Comparison of ENCODE assay signal across 11 cellular contexts in genomic region chr5:68652507-68652906, GRCh38.
DNase-seq lines count a peak whose midpoint lies in the region; ATAC-seq, FAIRE-seq and TF ChIP-seq lines count a peak whose summit lies in the region.
"Had no signal": no experiment of that assay in that cellular context is flagged by ENCODE, and none has a peak within 500 bp of the region (broad histone marks: within the 10 kb centered on the region; RNA-seq: fewer than 3 reads in every experiment).

No MANE protein-coding gene starts in this region.

- no peaks in the 10 kb centered on the region for H3K4me1 Mint-ChIP-seq in activated CD4-positive, alpha-beta memory T cell treated with anti-CD3 and anti-CD28 coated beads for 36 hours (ENCODE audit: low read depth)

- H3K36me3 Mint-ChIP-seq in activated CD4-positive, alpha-beta memory T cell treated with anti-CD3 and anti-CD28 coated beads for 36 hours: no peaks in the 10 kb centered on the region

- H3K9ac ChIP-seq in liver (ENCODE audit: low read depth in 1 of 2, low read length in 2 of 2) (no peak overlapping the region), HepG2 (ENCODE audit: insufficient read depth, low read depth, low read length) (no peak overlapping the region)

- no peaks in the 10 kb centered on the region for H4K20me1 ChIP-seq in HepG2 (ENCODE audit: insufficient read depth, low read length)

- H3K4me3 Mint-ChIP-seq in activated CD4-positive, alpha-beta memory T cell treated with anti-CD3 and anti-CD28 coated beads for 36 hours: no peak overlapping the region

- DNase-seq in HepG2 (ENCODE audit: low spot score) (no peak), astrocyte of the spinal cord (ENCODE audit: low read depth, low spot score) (peak; percentile 5), left colon (no peak), NCI-H510A treated with DMSO at 0.1 percent for 48 hours (lab: John Stamatoyannopoulos, UW) (no peak)
- DNase-seq in activated CD4-positive, alpha-beta memory T cell treated with anti-CD3 and anti-CD28 coated beads for 36 hours: no peak
- DNase-seq: heart right ventricle, NCI-H1092 had no signal

- ATAC-seq in HepG2 (no peak), left colon (peak; percentile 82), HG02884 (IDR thresholded peaks at IDR 0.05; ENCODE audit: unreplicated experiment) (no peak), HG02870 (IDR thresholded peaks at IDR 0.05; ENCODE audit: unreplicated experiment) (no peak)

- TF ChIP-seq CTCF in liver (IDR thresholded peaks at IDR 0.05; ENCODE audit: low read depth, low read length, missing input control) (no peak), HepG2 (CRISPR knock-in tag; IDR thresholded peaks at IDR 0.05) (no peak), astrocyte of the spinal cord (IDR thresholded peaks at IDR 0.05; ENCODE audit: low read depth, low read length) (no peak)

- H3K4me2 ChIP-seq in HepG2 (ENCODE audit: low read depth, low read length): no peak overlapping the region

- WGBS in liver: 43% methylated on average over 2 of the region's 2 CpGs
- 8% methylated on average over 2 of the region's 2 CpGs for whole genome bisulfite sequencing in HepG2 (ENCODE audit: low lambda C conversion rate)

- no peaks in the 10 kb centered on the region for H3K27me3 Mint-ChIP-seq in activated CD4-positive, alpha-beta memory T cell treated with anti-CD3 and anti-CD28 coated beads for 36 hours

- intact Hi-C loops in HepG2 (cut with micrococcal nuclease; ENCODE audit: unreplicated experiment) (no loop called here), left colon (cut with DNase I, micrococcal nuclease) (no loop called here)
- intact Hi-C loops in activated CD4-positive, alpha-beta memory T cell treated with anti-CD3 and anti-CD28 coated beads for 36 hours (cut with micrococcal nuclease): no loop called here

- no peaks in the 10 kb centered on the region for H3K27me3 ChIP-seq in liver (ENCODE audit: control insufficient read depth in 4 of 4, insufficient read depth in 4 of 4, low read length in 3 of 4)
- H3K27me3 ChIP-seq in HepG2 (ENCODE audit: control insufficient read depth in 1 of 2, insufficient read depth in 2 of 2, low read length in 2 of 2): no peaks in the 10 kb centered on the region; a peak in 1 of 5 replicates
- H3K27me3 ChIP-seq: cardiac muscle cell, heart right ventricle had no signal

- no peak overlapping the region for H3K4me3 ChIP-seq in liver (ENCODE audit: low read depth in 1 of 3, low read length in 3 of 3)
- H3K4me3 ChIP-seq in HepG2 (replicated peaks in 1 of 3; ENCODE audit: insufficient read depth in 1 of 3, low read depth in 2 of 3, low read length in 3 of 3): no peak overlapping the region
- no peak overlapping the region for H3K4me3 ChIP-seq in astrocyte of the spinal cord (ENCODE audit: low read depth, low read length)
- H3K4me3 ChIP-seq: cardiac muscle cell, heart right ventricle had no signal

- in situ Hi-C loops in HepG2 (cut with HindIII; ENCODE audit: extremely low pct_ligation_motif_present, low pct_unique_long_range_greater_than_20kb) (no loop called here), astrocyte of the spinal cord (cut with HindIII; ENCODE audit: low sequenced_read_pairs) (no loop called here)

- CTCF ChIA-PET in HepG2 (lab: Yijun Ruan, JAX; ENCODE audit: low intra/inter-chr PET ratio, low total read pairs): no interaction called here
- CTCF ChIA-PET in activated CD4-positive, alpha-beta memory T cell treated with anti-CD3 and anti-CD28 coated beads for 36 hours (lab: Charles Lee): interaction anchor here (1.1 kb wide), 1 partner anchor 15 kb away, joined by 4 read pairs; no protein-coding TSS in a partner anchor

- BruUV-seq in HepG2 (replicated peaks; lab: Mats Ljungman, UMichigan): no TSS peak

- H3K9me3 Mint-ChIP-seq in activated CD4-positive, alpha-beta memory T cell treated with anti-CD3 and anti-CD28 coated beads for 36 hours: no peaks in the 10 kb centered on the region

- TF ChIP-seq POLR2A in HepG2 (IDR thresholded peaks at IDR 0.05; ENCODE audit: insufficient read depth in 1 of 2, low read depth in 2 of 2, low read length in 2 of 2): no peak

- H3K4me1 ChIP-seq in liver (ENCODE audit: control insufficient read depth in 4 of 4, insufficient read depth in 4 of 4, low read length in 3 of 4): peaks cover 3 to 19% (median 4%) of the 10 kb centered on the region in 4 donors
- H3K4me1 ChIP-seq in HepG2 (ENCODE audit: insufficient read depth, low read length): no peaks in the 10 kb centered on the region

- H3K27ac Mint-ChIP-seq in activated CD4-positive, alpha-beta memory T cell treated with anti-CD3 and anti-CD28 coated beads for 36 hours: no peak overlapping the region

- no peaks in the 10 kb centered on the region for H3K36me3 ChIP-seq in liver (ENCODE audit: control insufficient read depth in 4 of 4, insufficient read depth in 3 of 4, low read depth in 1 of 4, low read length in 3 of 4)
- H3K36me3 ChIP-seq in HepG2 (replicated peaks in 1 of 2; ENCODE audit: control insufficient read depth in 1 of 2, insufficient read depth in 2 of 2, low read length in 2 of 2): no peaks in the 10 kb centered on the region
- H3K36me3 ChIP-seq: cardiac muscle cell, heart right ventricle had no signal

- TF ChIP-seq RAD21 in liver (IDR thresholded peaks at IDR 0.05) (peak; percentile 7 to 10), HepG2 (CRISPR knock-in tag; IDR thresholded peaks at IDR 0.05) (no peak)

- H3K79me2 ChIP-seq in HepG2 (ENCODE audit: insufficient read depth, low read length): no peaks in the 10 kb centered on the region

- H3K9me3 ChIP-seq in liver (ENCODE audit: control insufficient read depth in 4 of 4, low read length in 3 of 4) (no peaks in the 10 kb centered on the region), HepG2 (ENCODE audit: low read length) (no peaks in the 10 kb centered on the region)
- H3K9me3 ChIP-seq: heart right ventricle had no signal

- FAIRE-seq in HepG2 (lab: Jason Lieb, UNC): no peak

- H3K27ac ChIP-seq in liver (ENCODE audit: low read depth in 1 of 2, low read length in 2 of 2): no peak overlapping the region
- H3K27ac ChIP-seq in HepG2 (ENCODE audit: extremely low read length, insufficient read depth, low read length): no peak overlapping the region
- H3K27ac ChIP-seq: cardiac muscle cell, heart right ventricle had no signal

- H2AFZ ChIP-seq in HepG2 (ENCODE audit: low read length): no peak overlapping the region

- TF ChIP-seq EP300 in HepG2 (IDR thresholded peaks at IDR 0.05; ENCODE audit: low read depth in 2 of 2, low read length in 2 of 2) (no peak), HepG2 (CRISPR knock-in tag; IDR thresholded peaks at IDR 0.05; ENCODE audit: borderline replicate concordance) (no peak)

- POLR2A ChIA-PET in HepG2 (lab: Yijun Ruan, JAX): no interaction called here
- POLR2A ChIA-PET in activated CD4-positive, alpha-beta memory T cell treated with anti-CD3 and anti-CD28 coated beads for 36 hours (lab: Charles Lee): no interaction called here

TF ChIP-seq in liver, 16 proteins besides CTCF, POLR2A, EP300 and RAD21 (continues in another document):
- TF ChIP-seq RXRA (IDR thresholded peaks at IDR 0.05): peak in 1 of 2 donors; percentile 50
- TF ChIP-seq EGR1 (IDR thresholded peaks at IDR 0.05; ENCODE audit: low read depth in 2 of 2): no peak
- TF ChIP-seq REST (IDR thresholded peaks at IDR 0.05): no peak

TF ChIP-seq in HepG2, 621 proteins besides CTCF, POLR2A, EP300 and RAD21 (continues in another document):
- no peak for TF ChIP-seq KLF9 (CRISPR knock-in tag; IDR thresholded peaks at IDR 0.05; ENCODE audit: low read depth)
- no peak for TF ChIP-seq ZNF3 (CRISPR knock-in tag; IDR thresholded peaks at IDR 0.05)
- no peak for TF ChIP-seq ZNF616 (CRISPR knock-in tag; IDR thresholded peaks at IDR 0.05; ENCODE audit: low read depth)
- TF ChIP-seq HNRNPUL1 (IDR thresholded peaks at IDR 0.05; ENCODE audit: low read depth, low read length): no peak
- TF ChIP-seq, protein P1, sequence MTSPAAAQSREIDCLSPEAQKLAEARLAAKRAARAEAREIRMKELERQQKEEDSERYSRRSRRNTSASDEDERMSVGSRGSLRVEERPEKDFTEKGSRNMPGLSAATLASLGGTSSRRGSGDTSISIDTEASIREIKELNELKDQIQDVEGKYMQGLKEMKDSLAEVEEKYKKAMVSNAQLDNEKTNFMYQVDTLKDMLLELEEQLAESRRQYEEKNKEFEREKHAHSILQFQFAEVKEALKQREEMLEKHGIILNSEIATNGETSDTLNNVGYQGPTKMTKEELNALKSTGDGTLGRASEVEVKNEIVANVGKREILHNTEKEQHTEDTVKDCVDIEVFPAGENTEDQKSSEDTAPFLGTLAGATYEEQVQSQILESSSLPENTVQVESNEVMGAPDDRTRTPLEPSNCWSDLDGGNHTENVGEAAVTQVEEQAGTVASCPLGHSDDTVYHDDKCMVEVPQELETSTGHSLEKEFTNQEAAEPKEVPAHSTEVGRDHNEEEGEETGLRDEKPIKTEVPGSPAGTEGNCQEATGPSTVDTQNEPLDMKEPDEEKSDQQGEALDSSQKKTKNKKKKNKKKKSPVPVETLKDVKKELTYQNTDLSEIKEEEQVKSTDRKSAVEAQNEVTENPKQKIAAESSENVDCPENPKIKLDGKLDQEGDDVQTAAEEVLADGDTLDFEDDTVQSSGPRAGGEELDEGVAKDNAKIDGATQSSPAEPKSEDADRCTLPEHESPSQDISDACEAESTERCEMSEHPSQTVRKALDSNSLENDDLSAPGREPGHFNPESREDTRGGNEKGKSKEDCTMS (CRISPR knock-in tag; conservative IDR thresholded peaks at IDR 0.05): no peak
- no peak for TF ChIP-seq ZNF883 (CRISPR knock-in tag; IDR thresholded peaks at IDR 0.05; ENCODE audit: not compliant biosample characterization)
- TF ChIP-seq ZNF496 (CRISPR knock-in tag; IDR thresholded peaks at IDR 0.05; ENCODE audit: insufficient replicate concordance): no peak
- TF ChIP-seq, protein P2, sequence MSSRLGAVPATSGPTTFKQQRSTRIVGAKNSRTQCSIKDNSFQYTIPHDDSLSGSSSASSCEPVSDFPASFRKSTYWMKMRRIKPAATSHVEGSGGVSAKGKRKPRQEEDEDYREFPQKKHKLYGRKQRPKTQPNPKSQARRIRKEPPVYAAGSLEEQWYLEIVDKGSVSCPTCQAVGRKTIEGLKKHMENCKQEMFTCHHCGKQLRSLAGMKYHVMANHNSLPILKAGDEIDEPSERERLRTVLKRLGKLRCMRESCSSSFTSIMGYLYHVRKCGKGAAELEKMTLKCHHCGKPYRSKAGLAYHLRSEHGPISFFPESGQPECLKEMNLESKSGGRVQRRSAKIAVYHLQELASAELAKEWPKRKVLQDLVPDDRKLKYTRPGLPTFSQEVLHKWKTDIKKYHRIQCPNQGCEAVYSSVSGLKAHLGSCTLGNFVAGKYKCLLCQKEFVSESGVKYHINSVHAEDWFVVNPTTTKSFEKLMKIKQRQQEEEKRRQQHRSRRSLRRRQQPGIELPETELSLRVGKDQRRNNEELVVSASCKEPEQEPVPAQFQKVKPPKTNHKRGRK (CRISPR knock-in tag; IDR thresholded peaks at IDR 0.05): no peak
- no peak for TF ChIP-seq MAFK (conservative IDR thresholded peaks at IDR 0.05 in 1 of 2, IDR thresholded peaks at IDR 0.05 in 1 of 2; ENCODE audit: low read length in 2 of 2)
